Comparison of ENCODE assay signal across 1 cellular context in the genomic region with DNA sequence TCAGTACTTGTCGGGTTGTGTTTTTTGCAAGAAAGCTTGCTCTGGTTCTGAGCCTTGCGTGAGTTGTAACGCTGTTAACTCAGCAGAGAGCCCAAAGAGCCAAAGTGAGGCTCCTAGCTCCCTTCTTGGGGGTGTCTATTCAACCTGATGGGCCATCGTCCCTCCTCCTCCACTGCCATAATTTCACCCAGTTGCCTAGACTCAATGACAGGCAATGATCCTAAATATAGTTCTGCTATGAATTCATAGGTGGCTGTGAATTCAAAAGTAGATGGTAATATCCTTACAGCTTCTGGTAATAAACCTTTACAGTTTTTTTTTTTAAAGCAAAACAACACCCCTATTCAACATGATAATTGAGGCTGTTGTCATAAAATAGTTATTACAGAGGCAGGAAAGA.
TF ChIP-seq lines count a peak whose summit lies in the region.

No MANE protein-coding gene starts in this region.

TF ChIP-seq in GM23338, 12 proteins besides CTCF, POLR2A, EP300 and RAD21:
- TF ChIP-seq, protein P1, sequence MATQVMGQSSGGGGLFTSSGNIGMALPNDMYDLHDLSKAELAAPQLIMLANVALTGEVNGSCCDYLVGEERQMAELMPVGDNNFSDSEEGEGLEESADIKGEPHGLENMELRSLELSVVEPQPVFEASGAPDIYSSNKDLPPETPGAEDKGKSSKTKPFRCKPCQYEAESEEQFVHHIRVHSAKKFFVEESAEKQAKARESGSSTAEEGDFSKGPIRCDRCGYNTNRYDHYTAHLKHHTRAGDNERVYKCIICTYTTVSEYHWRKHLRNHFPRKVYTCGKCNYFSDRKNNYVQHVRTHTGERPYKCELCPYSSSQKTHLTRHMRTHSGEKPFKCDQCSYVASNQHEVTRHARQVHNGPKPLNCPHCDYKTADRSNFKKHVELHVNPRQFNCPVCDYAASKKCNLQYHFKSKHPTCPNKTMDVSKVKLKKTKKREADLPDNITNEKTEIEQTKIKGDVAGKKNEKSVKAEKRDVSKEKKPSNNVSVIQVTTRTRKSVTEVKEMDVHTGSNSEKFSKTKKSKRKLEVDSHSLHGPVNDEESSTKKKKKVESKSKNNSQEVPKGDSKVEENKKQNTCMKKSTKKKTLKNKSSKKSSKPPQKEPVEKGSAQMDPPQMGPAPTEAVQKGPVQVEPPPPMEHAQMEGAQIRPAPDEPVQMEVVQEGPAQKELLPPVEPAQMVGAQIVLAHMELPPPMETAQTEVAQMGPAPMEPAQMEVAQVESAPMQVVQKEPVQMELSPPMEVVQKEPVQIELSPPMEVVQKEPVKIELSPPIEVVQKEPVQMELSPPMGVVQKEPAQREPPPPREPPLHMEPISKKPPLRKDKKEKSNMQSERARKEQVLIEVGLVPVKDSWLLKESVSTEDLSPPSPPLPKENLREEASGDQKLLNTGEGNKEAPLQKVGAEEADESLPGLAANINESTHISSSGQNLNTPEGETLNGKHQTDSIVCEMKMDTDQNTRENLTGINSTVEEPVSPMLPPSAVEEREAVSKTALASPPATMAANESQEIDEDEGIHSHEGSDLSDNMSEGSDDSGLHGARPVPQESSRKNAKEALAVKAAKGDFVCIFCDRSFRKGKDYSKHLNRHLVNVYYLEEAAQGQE (IDR thresholded peaks at IDR 0.05; ENCODE audit: unreplicated experiment), result no peak
- TF ChIP-seq CREB1 (CRISPR knock-in tag; IDR thresholded peaks at IDR 0.05; ENCODE audit: low read depth) (no peak), ZNF114 (CRISPR knock-in tag; IDR thresholded peaks at IDR 0.05) (no peak), EZH2 (IDR thresholded peaks at IDR 0.05; ENCODE audit: low read depth, unreplicated experiment) (no peak), NANOG (IDR thresholded peaks at IDR 0.05; ENCODE audit: borderline replicate concordance) (no peak), EZH2phosphoT487 (IDR thresholded peaks at IDR 0.05; ENCODE audit: unreplicated experiment) (no peak), ETS1 (IDR thresholded peaks at IDR 0.05) (no peak), POLR2AphosphoS5 (IDR thresholded peaks at IDR 0.05; ENCODE audit: low read depth) (no peak), STAT1 (IDR thresholded peaks at IDR 0.05; ENCODE audit: unreplicated experiment) (no peak)
- TF ChIP-seq, protein P2, sequence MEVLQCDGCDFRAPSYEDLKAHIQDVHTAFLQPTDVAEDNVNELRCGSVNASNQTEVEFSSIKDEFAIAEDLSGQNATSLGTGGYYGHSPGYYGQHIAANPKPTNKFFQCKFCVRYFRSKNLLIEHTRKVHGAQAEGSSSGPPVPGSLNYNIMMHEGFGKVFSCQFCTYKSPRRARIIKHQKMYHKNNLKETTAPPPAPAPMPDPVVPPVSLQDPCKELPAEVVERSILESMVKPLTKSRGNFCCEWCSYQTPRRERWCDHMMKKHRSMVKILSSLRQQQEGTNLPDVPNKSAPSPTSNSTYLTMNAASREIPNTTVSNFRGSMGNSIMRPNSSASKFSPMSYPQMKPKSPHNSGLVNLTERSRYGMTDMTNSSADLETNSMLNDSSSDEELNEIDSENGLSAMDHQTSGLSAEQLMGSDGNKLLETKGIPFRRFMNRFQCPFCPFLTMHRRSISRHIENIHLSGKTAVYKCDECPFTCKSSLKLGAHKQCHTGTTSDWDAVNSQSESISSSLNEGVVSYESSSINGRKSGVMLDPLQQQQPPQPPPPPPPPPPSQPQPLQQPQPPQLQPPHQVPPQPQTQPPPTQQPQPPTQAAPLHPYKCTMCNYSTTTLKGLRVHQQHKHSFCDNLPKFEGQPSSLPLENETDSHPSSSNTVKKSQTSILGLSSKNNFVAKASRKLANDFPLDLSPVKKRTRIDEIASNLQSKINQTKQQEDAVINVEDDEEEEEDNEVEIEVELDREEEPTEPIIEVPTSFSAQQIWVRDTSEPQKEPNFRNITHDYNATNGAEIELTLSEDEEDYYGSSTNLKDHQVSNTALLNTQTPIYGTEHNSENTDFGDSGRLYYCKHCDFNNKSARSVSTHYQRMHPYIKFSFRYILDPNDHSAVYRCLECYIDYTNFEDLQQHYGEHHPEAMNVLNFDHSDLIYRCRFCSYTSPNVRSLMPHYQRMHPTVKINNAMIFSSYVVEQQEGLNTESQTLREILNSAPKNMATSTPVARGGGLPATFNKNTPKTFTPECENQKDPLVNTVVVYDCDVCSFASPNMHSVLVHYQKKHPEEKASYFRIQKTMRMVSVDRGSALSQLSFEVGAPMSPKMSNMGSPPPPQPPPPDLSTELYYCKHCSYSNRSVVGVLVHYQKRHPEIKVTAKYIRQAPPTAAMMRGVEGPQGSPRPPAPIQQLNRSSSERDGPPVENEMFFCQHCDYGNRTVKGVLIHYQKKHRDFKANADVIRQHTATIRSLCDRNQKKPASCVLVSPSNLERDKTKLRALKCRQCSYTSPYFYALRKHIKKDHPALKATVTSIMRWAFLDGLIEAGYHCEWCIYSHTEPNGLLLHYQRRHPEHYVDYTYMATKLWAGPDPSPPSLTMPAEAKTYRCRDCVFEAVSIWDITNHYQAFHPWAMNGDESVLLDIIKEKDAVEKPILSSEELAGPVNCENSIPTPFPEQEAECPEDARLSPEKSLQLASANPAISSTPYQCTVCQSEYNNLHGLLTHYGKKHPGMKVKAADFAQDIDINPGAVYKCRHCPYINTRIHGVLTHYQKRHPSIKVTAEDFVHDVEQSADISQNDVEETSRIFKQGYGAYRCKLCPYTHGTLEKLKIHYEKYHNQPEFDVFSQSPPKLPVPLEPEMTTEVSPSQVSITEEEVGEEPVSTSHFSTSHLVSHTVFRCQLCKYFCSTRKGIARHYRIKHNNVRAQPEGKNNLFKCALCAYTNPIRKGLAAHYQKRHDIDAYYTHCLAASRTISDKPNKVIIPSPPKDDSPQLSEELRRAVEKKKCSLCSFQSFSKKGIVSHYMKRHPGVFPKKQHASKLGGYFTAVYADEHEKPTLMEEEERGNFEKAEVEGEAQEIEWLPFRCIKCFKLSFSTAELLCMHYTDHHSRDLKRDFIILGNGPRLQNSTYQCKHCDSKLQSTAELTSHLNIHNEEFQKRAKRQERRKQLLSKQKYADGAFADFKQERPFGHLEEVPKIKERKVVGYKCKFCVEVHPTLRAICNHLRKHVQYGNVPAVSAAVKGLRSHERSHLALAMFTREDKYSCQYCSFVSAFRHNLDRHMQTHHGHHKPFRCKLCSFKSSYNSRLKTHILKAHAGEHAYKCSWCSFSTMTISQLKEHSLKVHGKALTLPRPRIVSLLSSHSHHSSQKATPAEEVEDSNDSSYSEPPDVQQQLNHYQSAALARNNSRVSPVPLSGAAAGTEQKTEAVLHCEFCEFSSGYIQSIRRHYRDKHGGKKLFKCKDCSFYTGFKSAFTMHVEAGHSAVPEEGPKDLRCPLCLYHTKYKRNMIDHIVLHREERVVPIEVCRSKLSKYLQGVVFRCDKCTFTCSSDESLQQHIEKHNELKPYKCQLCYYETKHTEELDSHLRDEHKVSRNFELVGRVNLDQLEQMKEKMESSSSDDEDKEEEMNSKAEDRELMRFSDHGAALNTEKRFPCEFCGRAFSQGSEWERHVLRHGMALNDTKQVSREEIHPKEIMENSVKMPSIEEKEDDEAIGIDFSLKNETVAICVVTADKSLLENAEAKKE (CRISPR knock-in tag; IDR thresholded peaks at IDR 0.05), result no peak
